1 cellular context compared by ENCODE assay signal in the genomic region with DNA sequence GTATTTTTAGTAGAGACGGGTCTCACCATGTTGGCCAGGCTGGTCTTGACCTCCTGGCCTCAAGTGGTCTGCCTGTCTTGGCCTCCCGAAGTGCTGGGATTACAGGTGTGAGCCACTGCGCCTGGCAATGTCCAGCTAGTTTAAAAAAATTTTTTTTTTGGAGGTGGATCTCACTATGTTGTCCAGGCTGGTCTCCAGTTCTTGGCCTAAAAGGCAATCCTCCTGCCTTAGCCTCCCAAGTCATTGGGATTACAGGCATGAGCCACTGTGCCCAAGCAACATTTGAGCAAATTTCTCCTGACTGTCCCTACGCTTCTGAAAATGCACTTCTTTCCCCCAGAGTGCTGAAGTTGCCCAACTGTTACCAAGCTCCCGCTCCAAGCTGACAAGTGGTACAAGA.
TF ChIP-seq lines count a peak whose summit lies in the region.

No MANE protein-coding gene starts in this region.

TF ChIP-seq in GM23338, 12 proteins besides CTCF, POLR2A, EP300 and RAD21 (continued from another document):
- TF ChIP-seq, protein P1, sequence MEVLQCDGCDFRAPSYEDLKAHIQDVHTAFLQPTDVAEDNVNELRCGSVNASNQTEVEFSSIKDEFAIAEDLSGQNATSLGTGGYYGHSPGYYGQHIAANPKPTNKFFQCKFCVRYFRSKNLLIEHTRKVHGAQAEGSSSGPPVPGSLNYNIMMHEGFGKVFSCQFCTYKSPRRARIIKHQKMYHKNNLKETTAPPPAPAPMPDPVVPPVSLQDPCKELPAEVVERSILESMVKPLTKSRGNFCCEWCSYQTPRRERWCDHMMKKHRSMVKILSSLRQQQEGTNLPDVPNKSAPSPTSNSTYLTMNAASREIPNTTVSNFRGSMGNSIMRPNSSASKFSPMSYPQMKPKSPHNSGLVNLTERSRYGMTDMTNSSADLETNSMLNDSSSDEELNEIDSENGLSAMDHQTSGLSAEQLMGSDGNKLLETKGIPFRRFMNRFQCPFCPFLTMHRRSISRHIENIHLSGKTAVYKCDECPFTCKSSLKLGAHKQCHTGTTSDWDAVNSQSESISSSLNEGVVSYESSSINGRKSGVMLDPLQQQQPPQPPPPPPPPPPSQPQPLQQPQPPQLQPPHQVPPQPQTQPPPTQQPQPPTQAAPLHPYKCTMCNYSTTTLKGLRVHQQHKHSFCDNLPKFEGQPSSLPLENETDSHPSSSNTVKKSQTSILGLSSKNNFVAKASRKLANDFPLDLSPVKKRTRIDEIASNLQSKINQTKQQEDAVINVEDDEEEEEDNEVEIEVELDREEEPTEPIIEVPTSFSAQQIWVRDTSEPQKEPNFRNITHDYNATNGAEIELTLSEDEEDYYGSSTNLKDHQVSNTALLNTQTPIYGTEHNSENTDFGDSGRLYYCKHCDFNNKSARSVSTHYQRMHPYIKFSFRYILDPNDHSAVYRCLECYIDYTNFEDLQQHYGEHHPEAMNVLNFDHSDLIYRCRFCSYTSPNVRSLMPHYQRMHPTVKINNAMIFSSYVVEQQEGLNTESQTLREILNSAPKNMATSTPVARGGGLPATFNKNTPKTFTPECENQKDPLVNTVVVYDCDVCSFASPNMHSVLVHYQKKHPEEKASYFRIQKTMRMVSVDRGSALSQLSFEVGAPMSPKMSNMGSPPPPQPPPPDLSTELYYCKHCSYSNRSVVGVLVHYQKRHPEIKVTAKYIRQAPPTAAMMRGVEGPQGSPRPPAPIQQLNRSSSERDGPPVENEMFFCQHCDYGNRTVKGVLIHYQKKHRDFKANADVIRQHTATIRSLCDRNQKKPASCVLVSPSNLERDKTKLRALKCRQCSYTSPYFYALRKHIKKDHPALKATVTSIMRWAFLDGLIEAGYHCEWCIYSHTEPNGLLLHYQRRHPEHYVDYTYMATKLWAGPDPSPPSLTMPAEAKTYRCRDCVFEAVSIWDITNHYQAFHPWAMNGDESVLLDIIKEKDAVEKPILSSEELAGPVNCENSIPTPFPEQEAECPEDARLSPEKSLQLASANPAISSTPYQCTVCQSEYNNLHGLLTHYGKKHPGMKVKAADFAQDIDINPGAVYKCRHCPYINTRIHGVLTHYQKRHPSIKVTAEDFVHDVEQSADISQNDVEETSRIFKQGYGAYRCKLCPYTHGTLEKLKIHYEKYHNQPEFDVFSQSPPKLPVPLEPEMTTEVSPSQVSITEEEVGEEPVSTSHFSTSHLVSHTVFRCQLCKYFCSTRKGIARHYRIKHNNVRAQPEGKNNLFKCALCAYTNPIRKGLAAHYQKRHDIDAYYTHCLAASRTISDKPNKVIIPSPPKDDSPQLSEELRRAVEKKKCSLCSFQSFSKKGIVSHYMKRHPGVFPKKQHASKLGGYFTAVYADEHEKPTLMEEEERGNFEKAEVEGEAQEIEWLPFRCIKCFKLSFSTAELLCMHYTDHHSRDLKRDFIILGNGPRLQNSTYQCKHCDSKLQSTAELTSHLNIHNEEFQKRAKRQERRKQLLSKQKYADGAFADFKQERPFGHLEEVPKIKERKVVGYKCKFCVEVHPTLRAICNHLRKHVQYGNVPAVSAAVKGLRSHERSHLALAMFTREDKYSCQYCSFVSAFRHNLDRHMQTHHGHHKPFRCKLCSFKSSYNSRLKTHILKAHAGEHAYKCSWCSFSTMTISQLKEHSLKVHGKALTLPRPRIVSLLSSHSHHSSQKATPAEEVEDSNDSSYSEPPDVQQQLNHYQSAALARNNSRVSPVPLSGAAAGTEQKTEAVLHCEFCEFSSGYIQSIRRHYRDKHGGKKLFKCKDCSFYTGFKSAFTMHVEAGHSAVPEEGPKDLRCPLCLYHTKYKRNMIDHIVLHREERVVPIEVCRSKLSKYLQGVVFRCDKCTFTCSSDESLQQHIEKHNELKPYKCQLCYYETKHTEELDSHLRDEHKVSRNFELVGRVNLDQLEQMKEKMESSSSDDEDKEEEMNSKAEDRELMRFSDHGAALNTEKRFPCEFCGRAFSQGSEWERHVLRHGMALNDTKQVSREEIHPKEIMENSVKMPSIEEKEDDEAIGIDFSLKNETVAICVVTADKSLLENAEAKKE (CRISPR knock-in tag; IDR thresholded peaks at IDR 0.05) = no peak
- TF ChIP-seq ZNF114 (CRISPR knock-in tag; IDR thresholded peaks at IDR 0.05) (no peak), NANOG (IDR thresholded peaks at IDR 0.05; ENCODE audit: borderline replicate concordance) (no peak), STAT1 (IDR thresholded peaks at IDR 0.05; ENCODE audit: unreplicated experiment) (no peak), CREB1 (CRISPR knock-in tag; IDR thresholded peaks at IDR 0.05; ENCODE audit: low read depth) (no peak), EZH2phosphoT487 (IDR thresholded peaks at IDR 0.05; ENCODE audit: unreplicated experiment) (no peak), POLR2AphosphoS5 (IDR thresholded peaks at IDR 0.05; ENCODE audit: low read depth) (no peak), ZNF331 (CRISPR knock-in tag; IDR thresholded peaks at IDR 0.05; ENCODE audit: low read depth) (no peak), EZH2 (IDR thresholded peaks at IDR 0.05; ENCODE audit: low read depth, unreplicated experiment) (no peak)
- TF ChIP-seq, protein P2, sequence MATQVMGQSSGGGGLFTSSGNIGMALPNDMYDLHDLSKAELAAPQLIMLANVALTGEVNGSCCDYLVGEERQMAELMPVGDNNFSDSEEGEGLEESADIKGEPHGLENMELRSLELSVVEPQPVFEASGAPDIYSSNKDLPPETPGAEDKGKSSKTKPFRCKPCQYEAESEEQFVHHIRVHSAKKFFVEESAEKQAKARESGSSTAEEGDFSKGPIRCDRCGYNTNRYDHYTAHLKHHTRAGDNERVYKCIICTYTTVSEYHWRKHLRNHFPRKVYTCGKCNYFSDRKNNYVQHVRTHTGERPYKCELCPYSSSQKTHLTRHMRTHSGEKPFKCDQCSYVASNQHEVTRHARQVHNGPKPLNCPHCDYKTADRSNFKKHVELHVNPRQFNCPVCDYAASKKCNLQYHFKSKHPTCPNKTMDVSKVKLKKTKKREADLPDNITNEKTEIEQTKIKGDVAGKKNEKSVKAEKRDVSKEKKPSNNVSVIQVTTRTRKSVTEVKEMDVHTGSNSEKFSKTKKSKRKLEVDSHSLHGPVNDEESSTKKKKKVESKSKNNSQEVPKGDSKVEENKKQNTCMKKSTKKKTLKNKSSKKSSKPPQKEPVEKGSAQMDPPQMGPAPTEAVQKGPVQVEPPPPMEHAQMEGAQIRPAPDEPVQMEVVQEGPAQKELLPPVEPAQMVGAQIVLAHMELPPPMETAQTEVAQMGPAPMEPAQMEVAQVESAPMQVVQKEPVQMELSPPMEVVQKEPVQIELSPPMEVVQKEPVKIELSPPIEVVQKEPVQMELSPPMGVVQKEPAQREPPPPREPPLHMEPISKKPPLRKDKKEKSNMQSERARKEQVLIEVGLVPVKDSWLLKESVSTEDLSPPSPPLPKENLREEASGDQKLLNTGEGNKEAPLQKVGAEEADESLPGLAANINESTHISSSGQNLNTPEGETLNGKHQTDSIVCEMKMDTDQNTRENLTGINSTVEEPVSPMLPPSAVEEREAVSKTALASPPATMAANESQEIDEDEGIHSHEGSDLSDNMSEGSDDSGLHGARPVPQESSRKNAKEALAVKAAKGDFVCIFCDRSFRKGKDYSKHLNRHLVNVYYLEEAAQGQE (IDR thresholded peaks at IDR 0.05; ENCODE audit: unreplicated experiment) = no peak
